Comparison of ENCODE assay signal across 21 cellular contexts in genomic region chr9:89548210-89548609, GRCh38. TPM values are rescaled to one million over a fixed set of nuclear protein-coding genes. Genes with fewer than 3 reads are reported as not detected.
DNase-seq lines count a peak whose midpoint lies in the region; ATAC-seq and TF ChIP-seq lines count a peak whose summit lies in the region.
"Had no signal": no experiment of that assay in that cellular context is flagged by ENCODE, and none has a peak within 500 bp of the region (broad histone marks: within the 10 kb centered on the region; RNA-seq: fewer than 3 reads in every experiment).

No MANE protein-coding gene starts in this region.

- no peak overlapping the region for H3K27ac ChIP-seq in CD4-positive, alpha-beta T cell (ENCODE audit: low read depth, low read length)
- H3K27ac ChIP-seq in foreskin keratinocyte: no peak overlapping the region
- no peak overlapping the region for H3K27ac ChIP-seq in H9 (ENCODE audit: insufficient read length, low read depth, low read length)
- H3K27ac ChIP-seq: esophagus muscularis mucosa, pancreas, uterus had no signal

- H3K23me2 ChIP-seq in H9 (ENCODE audit: insufficient read length, low read depth, low read length, poor library complexity, severe bottlenecking): no peaks in the 10 kb centered on the region

- no peak overlapping the region for H3K4me2 ChIP-seq in H9 (ENCODE audit: insufficient read depth, insufficient read length, low read length)

- no peaks in the 10 kb centered on the region for H3K27me3 ChIP-seq in CD4-positive, alpha-beta T cell (ENCODE audit: control insufficient read depth, insufficient read depth, low read length)
- H3K27me3 ChIP-seq in foreskin keratinocyte (peaks cover 6% of the 10 kb centered on the region), H9 (ENCODE audit: insufficient read depth, low read length) (no peaks in the 10 kb centered on the region)
- H3K27me3 ChIP-seq: esophagus muscularis mucosa, MG63, pancreas, uterus had no signal

- H3K79me1 ChIP-seq in H9 (ENCODE audit: insufficient read depth, low read depth, low read length, poor library complexity, severe bottlenecking): no peaks in the 10 kb centered on the region

- H2AFZ ChIP-seq in H9 (ENCODE audit: low read length): no peak overlapping the region

- ATAC-seq in CD4-positive, alpha-beta T cell (ENCODE audit: poor library complexity): no peak
- no peak for ATAC-seq in activated CD8-positive, alpha-beta T cell treated with anti-CD3 and anti-CD28 coated beads for 36 hours
- ATAC-seq in foreskin keratinocyte: peak; percentile 38

- no peaks in the 10 kb centered on the region for H4K20me1 ChIP-seq in H9 (ENCODE audit: control insufficient read depth, insufficient read depth, insufficient read length)

- no peak overlapping the region for H2AK5ac ChIP-seq in H9 (ENCODE audit: insufficient read length, low read length)

- no CpG with 5 or more reads among the region's 7 CpGs for WGBS in H9 (ENCODE audit: extremely low coverage, insufficient read length, low lambda C conversion rate)

- no peak overlapping the region for H3K9ac ChIP-seq in H9 (ENCODE audit: extremely low read depth, insufficient read length, low read length)

- H3K14ac ChIP-seq in H9 (ENCODE audit: insufficient read depth, low read length): no peak overlapping the region

- peaks cover 18% of the 10 kb centered on the region for H3K9me3 Mint-ChIP-seq in T-helper 1 cell treated with Interleukin-12 subunit alpha and Interleukin-12 subunit beta and Interleukin-4 antibody, amounts not matched to agents 30 μg/mL and 1 μg/mL, for 36 hours
- no peaks in the 10 kb centered on the region for H3K9me3 Mint-ChIP-seq in CD4-positive, alpha-beta T cell
- H3K9me3 Mint-ChIP-seq in activated CD8-positive, alpha-beta T cell treated with anti-CD3 and anti-CD28 coated beads for 36 hours: peaks cover 17% of the 10 kb centered on the region
- peaks cover 15 to 23% of the 10 kb centered on the region in 2 experiments for H3K9me3 Mint-ChIP-seq in H9

- H3K9me3 ChIP-seq in CD4-positive, alpha-beta T cell (ENCODE audit: control insufficient read depth, low read length): peaks cover 4% of the 10 kb centered on the region
- no peaks in the 10 kb centered on the region for H3K9me3 ChIP-seq in H9 (ENCODE audit: control insufficient read depth, low read depth, low read length)
- H3K9me3 ChIP-seq: MG63, pancreas had no signal

- peaks cover 10% of the 10 kb centered on the region for H3K27me3 Mint-ChIP-seq in T-helper 1 cell treated with Interleukin-12 subunit alpha and Interleukin-12 subunit beta and Interleukin-4 antibody, amounts not matched to agents 30 μg/mL and 1 μg/mL, for 36 hours (ENCODE audit: low read depth)
- H3K27me3 Mint-ChIP-seq in CD4-positive, alpha-beta T cell: no peaks in the 10 kb centered on the region
- no peaks in the 10 kb centered on the region for H3K27me3 Mint-ChIP-seq in activated CD8-positive, alpha-beta T cell treated with anti-CD3 and anti-CD28 coated beads for 36 hours
- H3K27me3 Mint-ChIP-seq in H9 (ENCODE audit: low read depth): peaks cover 2% of the 10 kb centered on the region
- H3K27me3 Mint-ChIP-seq: activated T-helper 17 cell treated with anti-CD3 and anti-CD28 coated beads, Interleukin-2, amount 50 U/mL, for 72 hours; memory B cell had no signal

- H2BK15ac ChIP-seq in H9 (ENCODE audit: low read depth, low read length): no peak overlapping the region

- H2BK12ac ChIP-seq in H9 (ENCODE audit: insufficient read length, low read depth, low read length): no peak overlapping the region

- no peak overlapping the region for H2BK20ac ChIP-seq in H9 (ENCODE audit: low read depth, low read length, poor library complexity, severe bottlenecking)

- peaks cover 27% of the 10 kb centered on the region for H3K4me1 Mint-ChIP-seq in T-helper 1 cell treated with Interleukin-12 subunit alpha and Interleukin-12 subunit beta and Interleukin-4 antibody, amounts not matched to agents 30 μg/mL and 1 μg/mL, for 36 hours (ENCODE audit: low read depth)
- peaks cover 35% of the 10 kb centered on the region for H3K4me1 Mint-ChIP-seq in CD4-positive, alpha-beta T cell (ENCODE audit: low read depth)
- H3K4me1 Mint-ChIP-seq in activated CD8-positive, alpha-beta T cell treated with anti-CD3 and anti-CD28 coated beads for 36 hours (ENCODE audit: low read depth): peaks cover 17% of the 10 kb centered on the region
- peaks cover 30 to 33% of the 10 kb centered on the region in 2 experiments for H3K4me1 Mint-ChIP-seq in H9
- H3K4me1 Mint-ChIP-seq: activated T-helper 17 cell treated with anti-CD3 and anti-CD28 coated beads, Interleukin-2, amount 50 U/mL, for 72 hours had no signal

- POLR2A ChIA-PET in CD4-positive, alpha-beta T cell (lab: Charles Lee): interaction anchor here (0.8 to 2.7 kb wide), 34 partner anchors 9 to 238 kb away, joined by 3 to 24 read pairs (median 6); partner anchors contain the start of genes CKS2 and SEMA4D
- POLR2A ChIA-PET in activated CD8-positive, alpha-beta T cell treated with anti-CD3 and anti-CD28 coated beads for 36 hours (lab: Charles Lee): interaction anchor here (1.0 to 3.1 kb wide), 14 partner anchors 8 to 238 kb away, joined by 3 to 25 read pairs (median 6); no protein-coding TSS in a partner anchor

- no peak overlapping the region for H3K56ac ChIP-seq in H9 (ENCODE audit: insufficient read length, low read depth, low read length)

- CTCF ChIA-PET in CD4-positive, alpha-beta T cell (lab: Charles Lee): interaction anchor here (1.1 to 7.2 kb wide), 43 partner anchors 8 to 223 kb away, joined by 3 to 156 read pairs (median 9); partner anchors contain the start of gene SEMA4D
- CTCF ChIA-PET in activated CD8-positive, alpha-beta T cell treated with anti-CD3 and anti-CD28 coated beads for 36 hours (lab: Charles Lee): interaction anchor here (0.7 to 4.5 kb wide), 58 partner anchors 11 to 223 kb away, joined by 3 to 95 read pairs (median 7); no protein-coding TSS in a partner anchor

- no peak overlapping the region for H3K4ac ChIP-seq in H9 (ENCODE audit: low read depth, low read length)

- H3K23ac ChIP-seq in H9 (ENCODE audit: insufficient read length, low read depth, low read length): no peak overlapping the region

- no peak for DNase-seq in T-helper 1 cell
- DNase-seq in CD4-positive, alpha-beta T cell: no peak
- DNase-seq in activated CD8-positive, alpha-beta T cell treated with anti-CD3 and anti-CD28 coated beads for 36 hours: no peak
- DNase-seq in foreskin keratinocyte: peak; percentile 47 to 81
- no peak for DNase-seq in COLO829 (ENCODE audit: low spot score)
- no peak for DNase-seq in SIG-M5 (lab: John Stamatoyannopoulos, UW)
- no peak for DNase-seq in H9
- DNase-seq: Calu3; central memory CD4-positive, alpha-beta T cell; HFFc6; MG63; NCI-H2171; NCI-H526 treated with DMSO at 0.1 percent for 48 hours; pancreas; right cardiac atrium; stimulated activated CD4-positive, alpha-beta T cell treated with anti-CD3 and anti-CD28 coated beads, Interleukin-12 subunit alpha, Interleukin-12 subunit beta, amount 100 ng/mL, for 4 hours; uterus had no signal

- no peak overlapping the region for H4K91ac ChIP-seq in H9 (ENCODE audit: insufficient read length, low read depth, low read length)

- peaks cover 14% of the 10 kb centered on the region for H3K36me3 Mint-ChIP-seq in T-helper 1 cell treated with Interleukin-12 subunit alpha and Interleukin-12 subunit beta and Interleukin-4 antibody, amounts not matched to agents 30 μg/mL and 1 μg/mL, for 36 hours (ENCODE audit: low read depth)
- H3K36me3 Mint-ChIP-seq in CD4-positive, alpha-beta T cell (ENCODE audit: low read depth): peaks cover 7% of the 10 kb centered on the region
- H3K36me3 Mint-ChIP-seq in activated CD8-positive, alpha-beta T cell treated with anti-CD3 and anti-CD28 coated beads for 36 hours (ENCODE audit: low read depth): peaks cover 11% of the 10 kb centered on the region
- peaks cover 4 to 17% (median 12%) of the 10 kb centered on the region in 3 experiments; a peak in 6 of 7 replicates for H3K36me3 Mint-ChIP-seq in H9 (ENCODE audit: insufficient read depth in 1 of 3, low read depth in 3 of 3)

- no peak overlapping the region for H4K5ac ChIP-seq in H9 (ENCODE audit: insufficient read length, low read depth, low read length)

- TF ChIP-seq CTCF in CD4-positive, alpha-beta T cell (IDR thresholded peaks at IDR 0.05): no peak
- no peak for TF ChIP-seq CTCF in activated CD8-positive, alpha-beta T cell treated with anti-CD3 and anti-CD28 coated beads for 36 hours (IDR thresholded peaks at IDR 0.05)
- TF ChIP-seq CTCF in foreskin keratinocyte (conservative IDR thresholded peaks at IDR 0.05) (no peak), H9 (conservative IDR thresholded peaks at IDR 0.05) (no peak)

- H4K8ac ChIP-seq in H9 (replicated peaks; ENCODE audit: insufficient read length, low read depth, low read length): no peak overlapping the region

- H3K18ac ChIP-seq in H9 (ENCODE audit: insufficient read length, low read depth, low read length): no peak overlapping the region

- peak overlapping the region; percentile 63 for H3K27ac Mint-ChIP-seq in T-helper 1 cell treated with Interleukin-12 subunit alpha and Interleukin-12 subunit beta and Interleukin-4 antibody, amounts not matched to agents 30 μg/mL and 1 μg/mL, for 36 hours
- peak overlapping the region; percentile 40 for H3K27ac Mint-ChIP-seq in CD4-positive, alpha-beta T cell
- peak overlapping the region; percentile 71 for H3K27ac Mint-ChIP-seq in activated CD8-positive, alpha-beta T cell treated with anti-CD3 and anti-CD28 coated beads for 36 hours
- no peak overlapping the region for H3K27ac Mint-ChIP-seq in H9
- H3K27ac Mint-ChIP-seq: HFFc6, memory B cell had no signal

- H2BK5ac ChIP-seq in H9 (ENCODE audit: insufficient read length, low read length): no peak overlapping the region

- H3K4me3 Mint-ChIP-seq in T-helper 1 cell treated with Interleukin-12 subunit alpha and Interleukin-12 subunit beta and Interleukin-4 antibody, amounts not matched to agents 30 μg/mL and 1 μg/mL, for 36 hours: peak overlapping the region; percentile 14
- H3K4me3 Mint-ChIP-seq in CD4-positive, alpha-beta T cell: no peak overlapping the region
- H3K4me3 Mint-ChIP-seq in activated CD8-positive, alpha-beta T cell treated with anti-CD3 and anti-CD28 coated beads for 36 hours: no peak overlapping the region
- no peak overlapping the region for H3K4me3 Mint-ChIP-seq in H9
- H3K4me3 Mint-ChIP-seq: activated T-helper 17 cell treated with anti-CD3 and anti-CD28 coated beads, Interleukin-2, amount 50 U/mL, for 72 hours; HFFc6; memory B cell had no signal

- intact Hi-C loops in CD4-positive, alpha-beta T cell (cut with DNase I, micrococcal nuclease): loop anchor here (2.0 to 5.0 kb wide), 8 partner anchors 19 to 229 kb away; partner anchors contain the start of genes SECISBP2 (in 1 of the 2) and SEMA4D (in 1 of the 2)
- intact Hi-C loops in activated CD8-positive, alpha-beta T cell treated with anti-CD3 and anti-CD28 coated beads for 36 hours (cut with micrococcal nuclease): loop anchor here (5.0 kb wide), 1 partner anchor 126 kb away; no protein-coding TSS in a partner anchor

- no peak overlapping the region for H2BK120ac ChIP-seq in H9 (ENCODE audit: low read depth, low read length, poor library complexity, severe bottlenecking)

- H3T11ph ChIP-seq in H9 (ENCODE audit: low read length): no peak overlapping the region

- H3K4me1 ChIP-seq in foreskin keratinocyte (peaks cover 6% of the 10 kb centered on the region), H9 (ENCODE audit: insufficient read depth, low read length) (peaks cover 2% of the 10 kb centered on the region; the same call in 1 of the 2 replicates)
- H3K4me1 ChIP-seq: esophagus muscularis mucosa, pancreas, uterus had no signal

- H3K79me2 ChIP-seq in H9 (ENCODE audit: insufficient read depth, low read length): no peaks in the 10 kb centered on the region

RNA-seq across cellular contexts. Expression of gene SEMA4D, which starts 50.3 kb away (rescaled TPM):
- 100 to 1,000 TPM; 399 to 430 TPM for total RNA-seq in CD4-positive, alpha-beta T cell
- 100 to 1,000 TPM; 290 to 317 TPM for total RNA-seq in activated CD8-positive, alpha-beta T cell treated with anti-CD3 and anti-CD28 coated beads for 36 hours
- total RNA-seq in foreskin keratinocyte (1.9 TPM in 2 replicates), H9 (2021) (41.8 and 47.2 TPM in 2 replicates)
- 0.68 and 0.69 TPM in 2 replicates for polyA plus RNA-seq in foreskin keratinocyte
- total RNA-seq: HFFc6 had no signal

RNA-seq across cellular contexts. Expression of gene GADD45G, which starts 56.6 kb away (rescaled TPM):
- 10 to 100 TPM; 15.6 to 16.1 TPM for total RNA-seq in CD4-positive, alpha-beta T cell
- total RNA-seq in activated CD8-positive, alpha-beta T cell treated with anti-CD3 and anti-CD28 coated beads for 36 hours: 1 to 10 TPM; 3.7 to 5.0 TPM
- not detected in 2 replicates for total RNA-seq in foreskin keratinocyte
- 0.06 TPM in 1 of 2 replicates, not detected in the other for polyA plus RNA-seq in foreskin keratinocyte
- total RNA-seq in H9 (2021): 6.8 and 7.7 TPM in 2 replicates

Comparison
In these comparisons a context has a peak if more than half of its experiments do, and no peak if none do; other contexts are left out.
1. H3K27ac Mint-ChIP-seq: peak in T-helper 1 cell treated with Interleukin-12 subunit alpha and Interleukin-12 subunit beta and Interleukin-4 antibody, amounts not matched to agents 30 μg/mL and 1 μg/mL, for 36 hours (single experiment), CD4-positive, alpha-beta T cell (single experiment) and activated CD8-positive, alpha-beta T cell treated with anti-CD3 and anti-CD28 coated beads for 36 hours (single experiment); none in H9 (0 of 3).
2. DNase-seq: peak in foreskin keratinocyte (2 of 2); none in T-helper 1 cell (0 of 5), CD4-positive, alpha-beta T cell (0 of 10), activated CD8-positive, alpha-beta T cell treated with anti-CD3 and anti-CD28 coated beads for 36 hours (single experiment), COLO829 (single experiment), SIG-M5 (single experiment) and H9 (single experiment).
3. RNA of gene SEMA4D, which starts 50.3 kb away (total RNA-seq): 399 to 430 TPM in CD4-positive, alpha-beta T cell, 290 to 317 TPM in activated CD8-positive, alpha-beta T cell treated with anti-CD3 and anti-CD28 coated beads for 36 hours and 41.8 to 47.2 TPM in H9; 1.9 TPM in foreskin keratinocyte; every median in the first group is over 10 times any median in the second.